Comparison of ENCODE assay signal across 1 cellular context in the genomic region with DNA sequence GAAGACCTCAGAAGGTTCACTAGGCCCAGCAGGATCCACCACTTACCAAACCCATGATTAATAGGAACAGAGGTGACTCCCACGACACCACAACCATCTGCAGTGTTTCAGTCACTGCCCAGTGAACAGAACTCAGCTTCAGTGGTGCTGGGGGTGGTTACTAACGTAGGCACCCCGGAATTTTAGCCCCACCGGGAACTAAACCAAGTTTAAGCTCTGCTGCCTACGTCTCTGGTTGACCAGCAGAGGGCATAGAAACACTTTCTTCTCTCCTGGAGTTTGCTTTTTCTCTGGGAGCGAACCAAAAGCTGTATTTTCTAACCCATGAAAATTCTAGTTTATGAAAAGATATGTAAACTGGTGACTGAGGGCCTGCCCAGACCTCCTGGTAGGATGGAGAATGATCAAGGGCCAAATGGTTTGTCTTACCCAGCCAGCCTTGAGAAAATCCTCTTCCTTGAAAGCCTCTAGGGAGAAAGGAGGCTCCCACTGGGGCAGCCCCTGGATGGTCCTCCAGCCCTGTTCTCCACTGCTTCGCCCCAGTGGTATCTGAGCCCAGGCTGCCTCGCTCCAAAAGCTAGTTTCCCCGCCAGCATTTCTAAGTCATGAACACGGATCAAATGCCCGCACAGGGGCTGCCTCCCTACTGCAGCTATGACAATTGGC.
TF ChIP-seq lines count a peak whose summit lies in the region.

No MANE protein-coding gene starts in this region.

TF ChIP-seq in GM23338, 12 proteins besides CTCF, POLR2A, EP300 and RAD21 (continued from another document):
- TF ChIP-seq, protein P1, sequence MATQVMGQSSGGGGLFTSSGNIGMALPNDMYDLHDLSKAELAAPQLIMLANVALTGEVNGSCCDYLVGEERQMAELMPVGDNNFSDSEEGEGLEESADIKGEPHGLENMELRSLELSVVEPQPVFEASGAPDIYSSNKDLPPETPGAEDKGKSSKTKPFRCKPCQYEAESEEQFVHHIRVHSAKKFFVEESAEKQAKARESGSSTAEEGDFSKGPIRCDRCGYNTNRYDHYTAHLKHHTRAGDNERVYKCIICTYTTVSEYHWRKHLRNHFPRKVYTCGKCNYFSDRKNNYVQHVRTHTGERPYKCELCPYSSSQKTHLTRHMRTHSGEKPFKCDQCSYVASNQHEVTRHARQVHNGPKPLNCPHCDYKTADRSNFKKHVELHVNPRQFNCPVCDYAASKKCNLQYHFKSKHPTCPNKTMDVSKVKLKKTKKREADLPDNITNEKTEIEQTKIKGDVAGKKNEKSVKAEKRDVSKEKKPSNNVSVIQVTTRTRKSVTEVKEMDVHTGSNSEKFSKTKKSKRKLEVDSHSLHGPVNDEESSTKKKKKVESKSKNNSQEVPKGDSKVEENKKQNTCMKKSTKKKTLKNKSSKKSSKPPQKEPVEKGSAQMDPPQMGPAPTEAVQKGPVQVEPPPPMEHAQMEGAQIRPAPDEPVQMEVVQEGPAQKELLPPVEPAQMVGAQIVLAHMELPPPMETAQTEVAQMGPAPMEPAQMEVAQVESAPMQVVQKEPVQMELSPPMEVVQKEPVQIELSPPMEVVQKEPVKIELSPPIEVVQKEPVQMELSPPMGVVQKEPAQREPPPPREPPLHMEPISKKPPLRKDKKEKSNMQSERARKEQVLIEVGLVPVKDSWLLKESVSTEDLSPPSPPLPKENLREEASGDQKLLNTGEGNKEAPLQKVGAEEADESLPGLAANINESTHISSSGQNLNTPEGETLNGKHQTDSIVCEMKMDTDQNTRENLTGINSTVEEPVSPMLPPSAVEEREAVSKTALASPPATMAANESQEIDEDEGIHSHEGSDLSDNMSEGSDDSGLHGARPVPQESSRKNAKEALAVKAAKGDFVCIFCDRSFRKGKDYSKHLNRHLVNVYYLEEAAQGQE (IDR thresholded peaks at IDR 0.05; ENCODE audit: unreplicated experiment), result no peak
- TF ChIP-seq JUNB (IDR thresholded peaks at IDR 0.05; ENCODE audit: unreplicated experiment), result no peak
- no peak for TF ChIP-seq CREB1 (CRISPR knock-in tag; IDR thresholded peaks at IDR 0.05; ENCODE audit: low read depth)
- no peak for TF ChIP-seq STAT1 (IDR thresholded peaks at IDR 0.05; ENCODE audit: unreplicated experiment)
- TF ChIP-seq NANOG (IDR thresholded peaks at IDR 0.05; ENCODE audit: borderline replicate concordance), result no peak
- TF ChIP-seq ZNF462 (CRISPR knock-in tag; IDR thresholded peaks at IDR 0.05), result no peak
